In genomic region chr2:2673406-2673805, GRCh38 we compare ENCODE assay signal across 25 cellular contexts.
DNase-seq lines count a peak whose midpoint lies in the region; ATAC-seq and TF ChIP-seq lines count a peak whose summit lies in the region.
"Had no signal": no experiment of that assay in that cellular context is flagged by ENCODE, and none has a peak within 500 bp of the region (broad histone marks: within the 10 kb centered on the region; RNA-seq: fewer than 3 reads in every experiment).

No MANE protein-coding gene starts in this region.

- no peak overlapping the region for H4K12ac ChIP-seq in trophoblast cell (ENCODE audit: low read depth, low read length)

- H3K4me3 ChIP-seq in mesendoderm (ENCODE audit: low read length) (no peak overlapping the region), trophoblast cell (ENCODE audit: low read depth, low read length) (no peak overlapping the region), skeletal muscle tissue (ENCODE audit: low read length in 3 of 3) (no peak overlapping the region)
- H3K4me3 ChIP-seq: BLaER1 had no signal

- H3K9me3 Mint-ChIP-seq in WTC11, result peaks cover 15% of the 10 kb centered on the region
- H3K9me3 Mint-ChIP-seq in activated T-cell treated with anti-CD3 and anti-CD28 coated beads, Interleukin-2, amount 50 U/mL, for 24 hours, result no peaks in the 10 kb centered on the region
- H3K9me3 Mint-ChIP-seq: CD8-positive, alpha-beta memory T cell had no signal

- H3K9me3 ChIP-seq in trophoblast cell (ENCODE audit: insufficient read depth, low read depth, low read length), result no peaks in the 10 kb centered on the region
- no peaks in the 10 kb centered on the region for H3K9me3 ChIP-seq in skeletal muscle tissue (ENCODE audit: control insufficient read depth in 3 of 3, low read length in 3 of 3)
- H3K9me3 ChIP-seq: BE2C, BLaER1 had no signal

- no peak overlapping the region for H3K27ac Mint-ChIP-seq in WTC11
- no peak overlapping the region for H3K27ac Mint-ChIP-seq in activated T-cell treated with anti-CD3 and anti-CD28 coated beads, Interleukin-2, amount 50 U/mL, for 24 hours
- H3K27ac Mint-ChIP-seq: CD4-positive, alpha-beta memory T cell; CD4-positive, CD25-positive, alpha-beta regulatory T cell; CD8-positive, alpha-beta memory T cell had no signal

- H3K79me1 ChIP-seq in mesendoderm (ENCODE audit: low read length), result no peaks in the 10 kb centered on the region
- H3K79me1 ChIP-seq in trophoblast cell (ENCODE audit: low read length), result peaks cover 13% of the 10 kb centered on the region

- H3K27ac ChIP-seq in mesendoderm (ENCODE audit: low read depth, low read length) (no peak overlapping the region), trophoblast cell (ENCODE audit: low read depth, low read length) (peak overlapping the region; percentile 61), skeletal muscle tissue (ENCODE audit: low read depth, low read length) (peak overlapping the region; percentile 20)
- H3K27ac ChIP-seq: BLaER1 had no signal

- WGBS in mesendoderm (ENCODE audit: extremely low coverage, insufficient coverage, low lambda C conversion rate), result no CpG with 5 or more reads among the region's 3 CpGs
- WGBS in trophoblast cell (ENCODE audit: extremely low coverage, insufficient coverage, insufficient read length), result no CpG with 5 or more reads among the region's 3 CpGs

- no peak overlapping the region for H3K14ac ChIP-seq in trophoblast cell (ENCODE audit: low read length)

- H4K91ac ChIP-seq in trophoblast cell (ENCODE audit: low read depth, low read length), result no peak overlapping the region

- H3K9ac ChIP-seq in mesendoderm (ENCODE audit: low read length), result no peak overlapping the region
- H3K9ac ChIP-seq in trophoblast cell (ENCODE audit: low read length), result no peak overlapping the region
- H3K9ac ChIP-seq in skeletal muscle tissue (ENCODE audit: low read depth in 1 of 3, low read length in 3 of 3), result no peak overlapping the region
- H3K9ac ChIP-seq: BLaER1 had no signal

- H2AK5ac ChIP-seq in mesendoderm (ENCODE audit: low read length) (no peak overlapping the region), trophoblast cell (ENCODE audit: low read length) (no peak overlapping the region)

- CTCF ChIA-PET in WTC11 (lab: Charles Lee), result no interaction called here

- no peak overlapping the region for H2BK120ac ChIP-seq in mesendoderm (ENCODE audit: low read depth, low read length)
- H2BK120ac ChIP-seq in trophoblast cell (ENCODE audit: insufficient read depth, low read length, poor library complexity), result no peak overlapping the region

- no peak overlapping the region for H3K4ac ChIP-seq in mesendoderm (ENCODE audit: low read depth, low read length)
- no peak overlapping the region for H3K4ac ChIP-seq in trophoblast cell (ENCODE audit: low read depth, low read length)

- H3K36me3 ChIP-seq in mesendoderm (ENCODE audit: control insufficient read depth, insufficient read depth, low read length) (no peaks in the 10 kb centered on the region), trophoblast cell (ENCODE audit: control insufficient read depth in 1 of 2, insufficient read depth in 2 of 2, low read length in 2 of 2) (no peaks in the 10 kb centered on the region), skeletal muscle tissue (ENCODE audit: control insufficient read depth in 3 of 3, insufficient read depth in 3 of 3, low read length in 3 of 3) (no peaks in the 10 kb centered on the region)
- H3K36me3 ChIP-seq: BE2C, BLaER1 had no signal

- H3K27me3 ChIP-seq in mesendoderm (ENCODE audit: insufficient read depth, low read length, poor library complexity) (no peaks in the 10 kb centered on the region), trophoblast cell (ENCODE audit: insufficient read depth, low read length) (no peaks in the 10 kb centered on the region), skeletal muscle tissue (ENCODE audit: control insufficient read depth in 3 of 3, insufficient read depth in 3 of 3, low read length in 3 of 3) (no peaks in the 10 kb centered on the region)
- H3K27me3 ChIP-seq: BE2C, BLaER1 had no signal

- peaks cover 29% of the 10 kb centered on the region for H3K4me1 Mint-ChIP-seq in WTC11
- no peaks in the 10 kb centered on the region for H3K4me1 Mint-ChIP-seq in activated T-cell treated with anti-CD3 and anti-CD28 coated beads, Interleukin-2, amount 50 U/mL, for 24 hours (ENCODE audit: low read depth)
- H3K4me1 Mint-ChIP-seq: CD14-positive monocyte; CD4-positive, alpha-beta memory T cell; CD8-positive, alpha-beta memory T cell had no signal

- H3K18ac ChIP-seq in mesendoderm (ENCODE audit: low read length), result no peak overlapping the region
- H3K18ac ChIP-seq in trophoblast cell (ENCODE audit: low read length), result no peak overlapping the region

- H4K8ac ChIP-seq in mesendoderm (ENCODE audit: low read depth, low read length) (no peak overlapping the region), trophoblast cell (ENCODE audit: low read depth, low read length) (no peak overlapping the region)

- H3K56ac ChIP-seq in mesendoderm (ENCODE audit: low read length), result no peak overlapping the region

- H3K4me3 Mint-ChIP-seq in WTC11, result no peak overlapping the region
- no peak overlapping the region for H3K4me3 Mint-ChIP-seq in activated T-cell treated with anti-CD3 and anti-CD28 coated beads, Interleukin-2, amount 50 U/mL, for 24 hours
- H3K4me3 Mint-ChIP-seq: CD14-positive monocyte; CD4-positive, alpha-beta memory T cell; CD4-positive, CD25-positive, alpha-beta regulatory T cell; CD8-positive, alpha-beta memory T cell had no signal

- H2BK5ac ChIP-seq in mesendoderm (ENCODE audit: low read length) (no peak overlapping the region), trophoblast cell (ENCODE audit: low read depth, low read length, poor library complexity) (no peak overlapping the region)

- H2BK12ac ChIP-seq in trophoblast cell (ENCODE audit: low read length), result no peak overlapping the region

- no peak for DNase-seq in WTC11 (ENCODE audit: low spot score)
- DNase-seq in mesendoderm, result peak; percentile 77
- no peak for DNase-seq in trophoblast cell
- no peak for DNase-seq in activated T-cell treated with anti-CD3 and anti-CD28 coated beads, Interleukin-2, amount 50 U/mL, for 24 hours
- no peak for DNase-seq in OCI-M2 (lab: John Stamatoyannopoulos, UW; ENCODE audit: unreplicated experiment)
- no peak for DNase-seq in GM20000 (ENCODE audit: low spot score)
- no peak for DNase-seq in left lobe of liver (ENCODE audit: low spot score)
- DNase-seq: 8988T; ACHN; BE2C; C1 segment of cervical spinal cord; CD4-positive, alpha-beta memory T cell; CD4-positive, CD25-positive, alpha-beta regulatory T cell; CD8-positive, alpha-beta memory T cell; COR-L47; DMS 273 treated with DMSO at 0.1 percent for 48 hours; DMS153; DMS53; DMS79; DND-41; EL; GF-D8 had no signal

- H3K23ac ChIP-seq in mesendoderm (ENCODE audit: low read length) (no peak overlapping the region), trophoblast cell (ENCODE audit: low read length) (no peak overlapping the region)

- H3K4me1 ChIP-seq in mesendoderm (ENCODE audit: control insufficient read depth, low read depth, low read length) (no peaks in the 10 kb centered on the region), trophoblast cell (ENCODE audit: control insufficient read depth in 1 of 2, insufficient read depth in 2 of 2, low read length in 2 of 2) (peaks cover 13 to 28% of the 10 kb centered on the region in 2 experiments), skeletal muscle tissue (ENCODE audit: control insufficient read depth in 3 of 3, insufficient read depth in 3 of 3, low read length in 3 of 3) (peaks cover 7 to 19% (median 10%) of the 10 kb centered on the region in 3 donors)
- H3K4me1 ChIP-seq: BE2C, BLaER1 had no signal

- ATAC-seq in WTC11 (peak; percentile 22; the same call in 1 of the 2 replicates), left lobe of liver (no peak)

- no peak overlapping the region for H2BK15ac ChIP-seq in mesendoderm (replicated peaks; ENCODE audit: low read depth)

- H3K79me2 ChIP-seq in mesendoderm (ENCODE audit: control insufficient read depth, insufficient read depth, low read length) (no peaks in the 10 kb centered on the region), trophoblast cell (ENCODE audit: control insufficient read depth, insufficient read depth, low read length, poor library complexity) (peaks cover 3% of the 10 kb centered on the region)

- H3K27me3 Mint-ChIP-seq in WTC11 (ENCODE audit: low read depth), result peaks cover 3% of the 10 kb centered on the region
- no peaks in the 10 kb centered on the region for H3K27me3 Mint-ChIP-seq in activated T-cell treated with anti-CD3 and anti-CD28 coated beads, Interleukin-2, amount 50 U/mL, for 24 hours

- H2AFZ ChIP-seq in trophoblast cell (ENCODE audit: insufficient read depth, low read length, poor library complexity), result no peak overlapping the region

- H4K5ac ChIP-seq in mesendoderm (ENCODE audit: low read length), result no peak overlapping the region

- TF ChIP-seq CTCF in WTC11 (IDR thresholded peaks at IDR 0.05) (no peak), GM20000 (IDR thresholded peaks at IDR 0.05; ENCODE audit: extremely low read depth, missing control alignments) (no peak)

- POLR2A ChIA-PET in WTC11 (lab: Charles Lee), result no interaction called here

- no peak overlapping the region for H3K4me2 ChIP-seq in mesendoderm (ENCODE audit: low read length)
- H3K4me2 ChIP-seq in trophoblast cell (ENCODE audit: low read length), result peak overlapping the region; percentile 42
- H3K4me2 ChIP-seq: BLaER1 had no signal

- H3K36me3 Mint-ChIP-seq in WTC11, result no peaks in the 10 kb centered on the region; the same call in 1 of the 2 replicates
- no peaks in the 10 kb centered on the region for H3K36me3 Mint-ChIP-seq in activated T-cell treated with anti-CD3 and anti-CD28 coated beads, Interleukin-2, amount 50 U/mL, for 24 hours (ENCODE audit: low read depth)
- H3K36me3 Mint-ChIP-seq: CD14-positive monocyte; CD4-positive, alpha-beta memory T cell; CD4-positive, CD25-positive, alpha-beta regulatory T cell; CD8-positive, alpha-beta memory T cell had no signal

TF ChIP-seq in WTC11, 78 proteins besides CTCF, POLR2A, EP300 and RAD21 (continues in another document):
- TF ChIP-seq FOXP4 (CRISPR knock-in tag; IDR thresholded peaks at IDR 0.05) (no peak), MXD4 (CRISPR knock-in tag; IDR thresholded peaks at IDR 0.05; ENCODE audit: borderline replicate concordance) (no peak), KAT7 (CRISPR knock-in tag; IDR thresholded peaks at IDR 0.05; ENCODE audit: borderline replicate concordance) (no peak), ZNF671 (CRISPR knock-in tag; IDR thresholded peaks at IDR 0.05) (no peak)
